8 cellular contexts compared by ENCODE assay signal in genomic region chr1:21261551-21262281, GRCh38. TPM values are rescaled to one million over a fixed set of nuclear protein-coding genes. Genes with fewer than 3 reads are reported as not detected.
A peak's percentile ranks its signal among the peaks of the same experiment; 100 is the strongest.
DNase-seq lines count a peak whose midpoint lies in the region; FAIRE-seq and TF ChIP-seq lines count a peak whose summit lies in the region.

No MANE protein-coding gene starts in this region.

- DNase-seq in DMS53 treated with DMSO at 0.1 percent for 48 hours (lab: John Stamatoyannopoulos, UW; ENCODE audit: unreplicated experiment) (peak; percentile 27), NOMO-1 (lab: John Stamatoyannopoulos, UW; ENCODE audit: unreplicated experiment in 2 of 2) (peak; percentile 47 to 57), mammary epithelial cell (peak; percentile 77), kidney glomerular epithelial cell (lab: John Stamatoyannopoulos, UW) (peak; percentile 66), spleen (no peak), GM12892 (ENCODE audit: insufficient read length) (no peak), DMS153 treated with DMSO at 0.1 percent for 48 hours (lab: John Stamatoyannopoulos, UW; ENCODE audit: unreplicated experiment) (no peak)
- no peak for DNase-seq in effector memory CD4-positive, alpha-beta T cell

- H3K9me3 ChIP-seq in mammary epithelial cell (replicated peaks; ENCODE audit: insufficient read depth, low read length) (no peaks in the 10 kb centered on the region), spleen (no peaks in the 10 kb centered on the region)
- no peaks in the 10 kb centered on the region for H3K9me3 ChIP-seq in effector memory CD4-positive, alpha-beta T cell (ENCODE audit: control insufficient read depth, low read length)

- H3K4me1 ChIP-seq in mammary epithelial cell (ENCODE audit: insufficient read depth, low read length) (peaks cover 44% of the 10 kb centered on the region), spleen (peaks cover 16 to 59% (median 29%) of the 10 kb centered on the region in 6 donors)
- H3K4me1 ChIP-seq in effector memory CD4-positive, alpha-beta T cell (ENCODE audit: control insufficient read depth, insufficient read depth, low read length, poor library complexity, severe bottlenecking): peaks cover 24% of the 10 kb centered on the region

- in situ Hi-C loops in mammary epithelial cell (cut with MboI; ENCODE audit: low sequenced_read_pairs in 2 of 2): no loop called here

- H3K79me2 ChIP-seq in mammary epithelial cell (ENCODE audit: insufficient read depth, low read length): no peaks in the 10 kb centered on the region

- no peaks in the 10 kb centered on the region for H3K36me3 ChIP-seq in mammary epithelial cell (ENCODE audit: insufficient read depth, low read length)
- H3K36me3 ChIP-seq in spleen: peaks cover 0 to 95% (median 55%) of the 10 kb centered on the region in 6 donors
- H3K36me3 ChIP-seq in effector memory CD4-positive, alpha-beta T cell (ENCODE audit: control insufficient read depth, insufficient read depth, low read length): peaks cover 70% of the 10 kb centered on the region

- H3K27ac ChIP-seq in mammary epithelial cell (ENCODE audit: insufficient read depth, low read depth, low read length) (peak overlapping the region; percentile 89), spleen (peak overlapping the region; percentile 17 to 89 (median 84))
- H3K27ac ChIP-seq in effector memory CD4-positive, alpha-beta T cell (ENCODE audit: insufficient read depth, low read length, poor library complexity, severe bottlenecking): no peak overlapping the region

- TF ChIP-seq POLR2A in spleen (IDR thresholded peaks at IDR 0.05) (no peak), GM12892 (IDR thresholded peaks at IDR 0.05; ENCODE audit: low read depth, low read length) (no peak)

- intact Hi-C loops in mammary epithelial cell (cut with micrococcal nuclease) (no loop called here), spleen (cut with DNase I; ENCODE audit: low total_unique reads) (loop anchor here (5.0 kb wide), 1 partner anchor 76 kb away; no protein-coding TSS in a partner anchor)

- H3K27me3 ChIP-seq in mammary epithelial cell (ENCODE audit: insufficient read depth, low read length) (no peaks in the 10 kb centered on the region), spleen (replicated peaks in 1 of 7) (no peaks in the 10 kb centered on the region)
- no peaks in the 10 kb centered on the region for H3K27me3 ChIP-seq in effector memory CD4-positive, alpha-beta T cell (replicated peaks; ENCODE audit: control insufficient read depth, insufficient read depth, low read length, poor library complexity, severe bottlenecking)

- BruUV-seq in mammary epithelial cell (replicated peaks; lab: Mats Ljungman, UMichigan): TSS peak; percentile 61

- WGBS in mammary epithelial cell (ENCODE audit: low coverage, missing lambda C conversion rate): 50% methylated on average over 16 of the region's 20 CpGs
- 40 to 46% (median 40%) methylated on average over 20 of the region's 20 CpGs for WGBS in spleen, 5 donors

- H4K20me1 ChIP-seq in mammary epithelial cell (ENCODE audit: insufficient read depth, low read length): no peaks in the 10 kb centered on the region

- TF ChIP-seq CTCF in mammary epithelial cell (conservative IDR thresholded peaks at IDR 0.05 in 1 of 2, IDR thresholded peaks at IDR 0.05 in 1 of 2; ENCODE audit: extremely low read depth in 1 of 2, insufficient read depth in 1 of 2, low read depth in 1 of 2, low read length in 2 of 2): no peak
- TF ChIP-seq CTCF in spleen (IDR thresholded peaks at IDR 0.05 in 8 of 11, conservative IDR thresholded peaks at IDR 0.05 in 3 of 11): no peak

- peak overlapping the region; percentile 52 for H3K4me2 ChIP-seq in mammary epithelial cell (ENCODE audit: insufficient read depth, low read depth, low read length)

- peak overlapping the region; percentile 43 for H3K9ac ChIP-seq in mammary epithelial cell (ENCODE audit: insufficient read depth, low read length)

- dilution Hi-C loops in mammary epithelial cell (cut with HindIII; ENCODE audit: low sequenced_read_pairs): no loop called here

- peak overlapping the region; percentile 57 for H2AFZ ChIP-seq in mammary epithelial cell (ENCODE audit: low read depth, low read length)

- CTCF ChIA-PET in mammary epithelial cell (lab: Charles Lee; ENCODE audit: low non-redundant PET): interaction anchor here (0.8 to 1.5 kb wide), 2 partner anchors 9 to 29 kb away, joined by 3 to 10 read pairs; no protein-coding TSS in a partner anchor

- FAIRE-seq in GM12892 (lab: Jason Lieb, UNC): no peak

- no peak overlapping the region for H3K4me3 ChIP-seq in mammary epithelial cell (replicated peaks in 1 of 3; ENCODE audit: insufficient read depth in 1 of 3, low read depth in 2 of 3, low read length in 3 of 3)
- H3K4me3 ChIP-seq in spleen: peak overlapping the region in 1 of 8 donors; percentile 30
- no peak overlapping the region for H3K4me3 ChIP-seq in effector memory CD4-positive, alpha-beta T cell (ENCODE audit: insufficient read depth, low read depth, low read length, poor library complexity, severe bottlenecking)

RNA-seq across cellular contexts. Expression of gene ECE1, which starts 28.5 kb away (rescaled TPM):
- 100 to 1,000 TPM in 1 of 2 donors, 10 to 100 TPM in 1; 86.3 to 153 TPM for total RNA-seq in mammary epithelial cell
- polyA plus RNA-seq in mammary epithelial cell: 65.7 TPM
- 75.5 TPM for polyA minus RNA-seq in mammary epithelial cell
- 100 to 1,000 TPM in 5 of 7 donors, 10 to 100 TPM in 2; 95.3 to 142 (median 124) TPM for total RNA-seq in spleen
- polyA plus RNA-seq in spleen: 10 to 100 TPM; 17.2 to 44.4 (median 24.1) TPM
- 16.7 TPM for polyA plus RNA-seq in GM12892 (2012; ENCODE audit: missing spikeins)

Comparison
In these comparisons a context has a peak if more than half of its experiments do, and no peak if none do; other contexts are left out.
1. DNase-seq: peak in DMS53 treated with DMSO at 0.1 percent for 48 hours (single experiment), NOMO-1 (2 of 2), mammary epithelial cell (single experiment) and kidney glomerular epithelial cell (single experiment); none in spleen (single experiment), effector memory CD4-positive, alpha-beta T cell (0 of 3), GM12892 (single experiment) and DMS153 treated with DMSO at 0.1 percent for 48 hours (single experiment).